ENCODE assay signal across 4 cellular contexts in genomic region chr5:150845185-150845859, GRCh38. TPM values are rescaled to one million over a fixed set of nuclear protein-coding genes. Genes with fewer than 3 reads are reported as not detected.
"Had no signal": no experiment of that assay in that cellular context is flagged by ENCODE, and none has a peak within 500 bp of the region (broad histone marks: within the 10 kb centered on the region; RNA-seq: fewer than 3 reads in every experiment).

No MANE protein-coding gene starts in this region.

RNA-seq across cellular contexts. Expression of gene IRGM, which starts 1.0 kb away (rescaled TPM):
- total RNA-seq: M059J, PC-3, SJCRH30, SK-MEL-5 had no signal
